Comparison of ENCODE assay signal across 11 cellular contexts in genomic region chr5:73901455-73901854, GRCh38.
DNase-seq lines count a peak whose midpoint lies in the region; ATAC-seq and TF ChIP-seq lines count a peak whose summit lies in the region.
"Had no signal": no experiment of that assay in that cellular context is flagged by ENCODE, and none has a peak within 500 bp of the region (broad histone marks: within the 10 kb centered on the region; RNA-seq: fewer than 3 reads in every experiment).

No MANE protein-coding gene starts in this region.

- no peak for ATAC-seq in HG03159 (IDR thresholded peaks at IDR 0.05; ENCODE audit: unreplicated experiment)

- intact Hi-C loops in adrenal gland (cut with DNase I), result loop anchor here in 1 of 2 donors (5.0 kb wide), 1 partner anchor 741 kb away; the partner anchor contains the start of gene ENC1

- no peak for DNase-seq in BJ (ENCODE audit: low read depth)
- DNase-seq in HuH-7.5 (ENCODE audit: low spot score), result peak; percentile 9
- DNase-seq in WERI-Rb-1, result peak; percentile 21
- no peak for DNase-seq in mesenteric fat pad (ENCODE audit: low spot score)
- no peak for DNase-seq in adrenal gland
- no peak for DNase-seq in GM10266 (ENCODE audit: extremely low spot score)
- DNase-seq: activated CD4-positive, CD25-positive, alpha-beta regulatory T cell; activated naive CD4-positive, alpha-beta T cell treated with anti-CD3 and anti-CD28 coated beads, Interleukin-2, amount 10 ng/mL, durations not matched to agents 7 days and 5 days had no signal

- H3K36me3 ChIP-seq in BJ (ENCODE audit: control insufficient read depth, insufficient read depth, low read length) (no peaks in the 10 kb centered on the region), WERI-Rb-1 (no peaks in the 10 kb centered on the region), liver (ENCODE audit: control insufficient read depth in 4 of 4, insufficient read depth in 3 of 4, low read depth in 1 of 4, low read length in 3 of 4) (peaks cover 0 to 3% (median 0%) of the 10 kb centered on the region in 4 donors), adrenal gland (replicated peaks in 1 of 2) (no peaks in the 10 kb centered on the region)
- H3K36me3 ChIP-seq: right atrium auricular region had no signal

- no peaks in the 10 kb centered on the region for H3K27me3 ChIP-seq in BJ (ENCODE audit: control insufficient read depth, insufficient read depth, low read length)
- H3K27me3 ChIP-seq in WERI-Rb-1 (ENCODE audit: insufficient read depth, low read depth, severe bottlenecking), result no peaks in the 10 kb centered on the region
- H3K27me3 ChIP-seq in liver (ENCODE audit: control insufficient read depth in 4 of 4, insufficient read depth in 4 of 4, low read length in 3 of 4), result no peaks in the 10 kb centered on the region
- no peaks in the 10 kb centered on the region for H3K27me3 ChIP-seq in adrenal gland
- H3K27me3 ChIP-seq: right atrium auricular region had no signal

- CTCF ChIA-PET in BJ (lab: Yijun Ruan, JAX), result interaction anchor here (0.7 to 3.3 kb wide), 13 partner anchors 12 to 764 kb away, joined by 3 to 38 read pairs (median 5); partner anchors contain the start of gene ENC1

- no peak overlapping the region for H3K27ac ChIP-seq in WERI-Rb-1
- H3K27ac ChIP-seq in liver (ENCODE audit: low read depth in 1 of 2, low read length in 2 of 2), result peak overlapping the region; percentile 50 to 58
- no peak overlapping the region for H3K27ac ChIP-seq in adrenal gland
- H3K27ac ChIP-seq: right atrium auricular region had no signal

- H3K4me1 ChIP-seq in liver (ENCODE audit: control insufficient read depth in 4 of 4, insufficient read depth in 4 of 4, low read length in 3 of 4) (peaks cover 0 to 22% (median 14%) of the 10 kb centered on the region in 4 donors), adrenal gland (replicated peaks in 1 of 2) (peaks cover 0 to 10% of the 10 kb centered on the region in 2 donors)
- H3K4me1 ChIP-seq: right atrium auricular region had no signal

- no peak overlapping the region; the same call in 1 of the 2 replicates for H3K4me3 ChIP-seq in BJ (ENCODE audit: low read depth, low read length)
- no peak overlapping the region for H3K4me3 ChIP-seq in WERI-Rb-1 (ENCODE audit: low read depth, low read length)
- H3K4me3 ChIP-seq in liver (ENCODE audit: low read depth in 1 of 3, low read length in 3 of 3), result no peak overlapping the region
- H3K4me3 ChIP-seq in adrenal gland, result no peak overlapping the region
- H3K4me3 ChIP-seq: right atrium auricular region had no signal

- POLR2A ChIA-PET in BJ (lab: Charles Lee), result no interaction called here

- TF ChIP-seq POLR2A in adrenal gland (IDR thresholded peaks at IDR 0.05), result no peak

- no peak overlapping the region for H3K9ac ChIP-seq in liver (ENCODE audit: low read depth in 1 of 2, low read length in 2 of 2)

- TF ChIP-seq CTCF in BJ (IDR thresholded peaks at IDR 0.05; ENCODE audit: insufficient read depth, low read depth, low read length), result peak; percentile 18; the same call in 1 of the 2 replicates
- no peak for TF ChIP-seq CTCF in WERI-Rb-1 (IDR thresholded peaks at IDR 0.05; ENCODE audit: low read depth, low read length)
- peak; percentile 16 for TF ChIP-seq CTCF in liver (IDR thresholded peaks at IDR 0.05; ENCODE audit: low read depth, low read length, missing input control)
- no peak for TF ChIP-seq CTCF in adrenal gland (IDR thresholded peaks at IDR 0.05)
- TF ChIP-seq CTCF in GM10266 (IDR thresholded peaks at IDR 0.05; ENCODE audit: control insufficient read depth, insufficient read depth, low read depth, missing control alignments), result no peak

- H3K9me3 ChIP-seq in WERI-Rb-1 (ENCODE audit: severe bottlenecking), result peaks cover 4% of the 10 kb centered on the region
- no peaks in the 10 kb centered on the region for H3K9me3 ChIP-seq in liver (ENCODE audit: control insufficient read depth in 4 of 4, low read length in 3 of 4)
- no peaks in the 10 kb centered on the region for H3K9me3 ChIP-seq in adrenal gland (replicated peaks in 1 of 3)
- H3K9me3 ChIP-seq: right atrium auricular region had no signal

- TF ChIP-seq RAD21 in liver (IDR thresholded peaks at IDR 0.05), result peak; percentile 44 to 66

- 16% methylated on average over 4 of the region's 4 CpGs for WGBS in liver
- WGBS in adrenal gland, 4 donors, result 51 to 63% (median 59%) methylated on average over 4 of the region's 4 CpGs

TF ChIP-seq in liver, 16 proteins besides CTCF, POLR2A, EP300 and RAD21:
- TF ChIP-seq RXRA (IDR thresholded peaks at IDR 0.05) (peak; percentile 58 to 67), SP1 (IDR thresholded peaks at IDR 0.05) (peak; percentile 51), HNF4G (IDR thresholded peaks at IDR 0.05) (no peak)
- TF ChIP-seq, protein P1, sequence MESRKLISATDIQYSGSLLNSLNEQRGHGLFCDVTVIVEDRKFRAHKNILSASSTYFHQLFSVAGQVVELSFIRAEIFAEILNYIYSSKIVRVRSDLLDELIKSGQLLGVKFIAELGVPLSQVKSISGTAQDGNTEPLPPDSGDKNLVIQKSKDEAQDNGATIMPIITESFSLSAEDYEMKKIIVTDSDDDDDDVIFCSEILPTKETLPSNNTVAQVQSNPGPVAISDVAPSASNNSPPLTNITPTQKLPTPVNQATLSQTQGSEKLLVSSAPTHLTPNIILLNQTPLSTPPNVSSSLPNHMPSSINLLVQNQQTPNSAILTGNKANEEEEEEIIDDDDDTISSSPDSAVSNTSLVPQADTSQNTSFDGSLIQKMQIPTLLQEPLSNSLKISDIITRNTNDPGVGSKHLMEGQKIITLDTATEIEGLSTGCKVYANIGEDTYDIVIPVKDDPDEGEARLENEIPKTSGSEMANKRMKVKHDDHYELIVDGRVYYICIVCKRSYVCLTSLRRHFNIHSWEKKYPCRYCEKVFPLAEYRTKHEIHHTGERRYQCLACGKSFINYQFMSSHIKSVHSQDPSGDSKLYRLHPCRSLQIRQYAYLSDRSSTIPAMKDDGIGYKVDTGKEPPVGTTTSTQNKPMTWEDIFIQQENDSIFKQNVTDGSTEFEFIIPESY (IDR thresholded peaks at IDR 0.05), result no peak

Comparison
In these comparisons a context has a peak if more than half of its experiments do, and no peak if none do; other contexts are left out.
1. DNase-seq: peak in HuH-7.5 (single experiment) and WERI-Rb-1 (single experiment); none in BJ (single experiment), mesenteric fat pad (single experiment), adrenal gland (0 of 7) and GM10266 (single experiment).
2. CTCF ChIP-seq: peak in BJ (single experiment) and liver (single experiment); none in WERI-Rb-1 (single experiment), adrenal gland (0 of 6) and GM10266 (single experiment).
3. H3K27ac ChIP-seq: peak in liver (2 of 2); none in WERI-Rb-1 (single experiment) and adrenal gland (0 of 5).